ENCODE assay signal across 2 cellular contexts in the genomic region with DNA sequence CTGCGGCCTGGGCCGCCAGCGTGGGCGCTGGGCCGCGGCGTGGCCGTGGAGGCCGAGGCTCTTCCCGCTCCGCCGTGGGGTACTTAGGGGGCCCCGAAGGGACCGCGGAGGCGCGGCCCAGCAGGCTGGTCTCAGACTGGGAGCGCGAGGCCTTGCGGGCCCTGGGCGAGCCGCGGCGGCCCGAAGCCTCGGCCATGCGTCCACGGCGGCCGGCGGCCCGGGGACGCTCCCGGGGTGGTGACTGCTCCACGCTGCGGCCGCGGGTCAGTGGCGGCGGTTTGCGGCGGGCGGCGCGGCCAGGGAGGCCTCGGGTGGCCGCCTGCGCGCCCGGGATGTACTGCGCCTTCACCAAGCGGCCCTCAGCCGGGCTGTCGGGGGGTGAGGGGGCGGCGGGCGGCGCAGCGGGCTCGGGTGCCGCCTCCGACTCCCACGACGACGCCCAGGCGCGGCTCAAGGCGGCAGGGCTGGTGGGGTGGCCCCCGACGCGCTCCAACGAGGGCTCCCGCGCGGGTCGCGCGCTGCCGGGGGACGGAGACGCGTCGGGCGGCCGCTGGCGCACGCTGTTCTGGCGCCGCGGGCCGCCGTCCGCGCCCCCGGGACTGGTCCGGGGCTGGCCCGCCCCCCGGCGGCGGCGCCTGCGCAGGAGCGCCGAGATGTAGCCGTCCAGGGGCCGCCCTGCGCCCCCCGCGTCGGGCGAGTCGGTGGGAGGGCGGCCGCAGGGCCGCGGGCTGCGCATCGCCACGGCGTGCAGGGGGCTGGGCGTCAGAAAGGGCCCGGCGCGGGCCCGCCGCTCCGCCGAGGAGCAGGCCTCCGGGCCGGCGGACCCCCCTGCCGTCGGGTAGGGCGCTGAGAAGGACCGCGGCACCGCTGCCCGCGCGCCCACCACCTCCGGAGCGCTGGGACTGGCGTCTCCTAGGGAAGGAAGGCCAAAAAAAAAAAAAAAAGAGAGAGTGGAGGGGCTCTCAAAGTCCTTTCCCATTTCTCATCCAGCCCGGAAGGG.
TF ChIP-seq lines count a peak whose summit lies in the region.

No MANE protein-coding gene starts in this region.

TF ChIP-seq in GM23338, 12 proteins besides CTCF, POLR2A, EP300 and RAD21:
- TF ChIP-seq STAT1 (IDR thresholded peaks at IDR 0.05; ENCODE audit: unreplicated experiment) (no peak), EZH2 (IDR thresholded peaks at IDR 0.05; ENCODE audit: low read depth, unreplicated experiment) (peak; percentile 46)
TF ChIP-seq in GM23338: peak in this region for 1.

TF ChIP-seq in H1, 55 proteins besides CTCF, POLR2A, EP300 and RAD21:
- TF ChIP-seq RFX5 (IDR thresholded peaks at IDR 0.05; ENCODE audit: borderline replicate concordance, low read depth, low read length) (no peak), BACH1 (IDR thresholded peaks at IDR 0.05; ENCODE audit: low read length) (peak; percentile 36; the same call in 1 of the 2 replicates), SUZ12 (IDR thresholded peaks at IDR 0.05; ENCODE audit: low read length) (peak; percentile 45), KDM4A (IDR thresholded peaks at IDR 0.05; ENCODE audit: low read depth, low read length, severe bottlenecking) (peak; percentile 86), EZH2 (IDR thresholded peaks at IDR 0.05; ENCODE audit: low read depth, low read length, severe bottlenecking) (peak; percentile 35), POLR2AphosphoS5 (IDR thresholded peaks at IDR 0.05; ENCODE audit: low read depth, low read length) (no peak), NRF1 (IDR thresholded peaks at IDR 0.05; ENCODE audit: low read depth, low read length) (peak; percentile 33), POU5F1 (IDR thresholded peaks at IDR 0.05; ENCODE audit: low read depth, low read length) (no peak)
